Comparison of ENCODE assay signal across 19 cellular contexts in genomic region chr4:169032883-169033645, GRCh38.
"Had no signal": no experiment of that assay in that cellular context is flagged by ENCODE, and none has a peak within 500 bp of the region (broad histone marks: within the 10 kb centered on the region; RNA-seq: fewer than 3 reads in every experiment).

No MANE protein-coding gene starts in this region.

- ATAC-seq: naive thymus-derived CD8-positive, alpha-beta T cell had no signal

- H3K9me3 ChIP-seq: mucosa of descending colon, ovary, right atrium auricular region, sigmoid colon, stomach, thoracic aorta, transverse colon had no signal

- H3K4me3 Mint-ChIP-seq: endodermal cell; naive thymus-derived CD8-positive, alpha-beta T cell had no signal

- H2AFZ ChIP-seq: hepatocyte had no signal

- H3K4me1 Mint-ChIP-seq: naive thymus-derived CD8-positive, alpha-beta T cell had no signal

- H3K4me3 ChIP-seq: coronary artery, hepatocyte, mucosa of descending colon, ovary, right atrium auricular region, sigmoid colon, skin epidermis, stomach, thoracic aorta, transverse colon had no signal

- H3K4me2 ChIP-seq: hepatocyte had no signal

- H3K9me3 Mint-ChIP-seq: naive thymus-derived CD8-positive, alpha-beta T cell had no signal

- H3K36me3 ChIP-seq: ovary, right atrium auricular region, sigmoid colon, stomach, thoracic aorta, transverse colon had no signal

- H3K27ac ChIP-seq: coronary artery, hepatocyte, ovary, right atrium auricular region, sigmoid colon, stomach, thoracic aorta, transverse colon had no signal

- H3K36me3 Mint-ChIP-seq: naive thymus-derived CD8-positive, alpha-beta T cell had no signal

- H3K79me2 ChIP-seq: hepatocyte had no signal

- H3K27me3 ChIP-seq: hepatocyte, ovary, right atrium auricular region, sigmoid colon, stomach, transverse colon had no signal

- DNase-seq: effector CD4-positive, alpha-beta T cell; endodermal cell; foreskin melanocyte; head of caudate nucleus; kidney glomerular epithelial cell; mucosa of descending colon; naive thymus-derived CD8-positive, alpha-beta T cell; ovary; sigmoid colon; stimulated activated naive CD4-positive, alpha-beta T cell; stomach; substantia nigra; transverse colon had no signal

- H3K27ac Mint-ChIP-seq: endodermal cell; naive thymus-derived CD8-positive, alpha-beta T cell had no signal

- H3K4me1 ChIP-seq: right atrium auricular region, sigmoid colon, stomach had no signal

- FAIRE-seq: urothelium cell line had no signal
